Comparison of ENCODE assay signal across 37 cellular contexts in the genomic region with DNA sequence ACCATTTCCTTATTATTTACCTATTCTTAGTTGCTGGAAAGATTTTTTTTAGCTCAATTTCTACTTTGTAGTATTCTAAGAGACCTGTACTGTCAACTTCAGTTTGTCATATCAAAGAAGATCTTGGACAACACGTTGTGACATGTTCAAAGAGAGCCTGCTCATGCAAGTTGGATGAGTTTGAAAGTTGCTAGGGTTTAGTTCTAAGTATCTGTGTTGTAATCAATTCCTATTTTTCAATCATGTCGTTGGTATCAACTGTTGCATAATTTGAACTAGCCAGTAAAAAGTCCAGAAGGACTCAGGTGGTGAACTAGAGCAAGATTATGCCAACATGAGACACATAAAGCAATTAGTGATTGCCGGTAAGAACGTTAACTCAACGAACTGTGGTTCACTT. TPM values are rescaled to one million over a fixed set of nuclear protein-coding genes. Genes with fewer than 3 reads are reported as not detected.
"Had no signal": no experiment of that assay in that cellular context is flagged by ENCODE, and none has a peak within 500 bp of the region (broad histone marks: within the 10 kb centered on the region; RNA-seq: fewer than 3 reads in every experiment).

No MANE protein-coding gene starts in this region.

- H3K27ac ChIP-seq: adrenal gland, cardiac muscle cell, PC-9, RWPE1, VCaP had no signal

- H3K4me2 ChIP-seq: PC-9 had no signal

- H3K27me3 Mint-ChIP-seq: activated CD4-positive, alpha-beta memory T cell treated with anti-CD3 and anti-CD28 coated beads for 36 hours; central memory CD8-positive, alpha-beta T cell had no signal

- H3K4me3 Mint-ChIP-seq: activated CD4-positive, alpha-beta memory T cell treated with anti-CD3 and anti-CD28 coated beads for 36 hours; activated naive CD4-positive, alpha-beta T cell treated with anti-CD3 and anti-CD28 coated beads for 36 hours; activated T-cell treated with anti-CD3 and anti-CD28 coated beads, Interleukin-2, amount 50 U/mL, for 4 hours; activated T-helper 1 cell treated with anti-CD3 and anti-CD28 coated beads, Interleukin-12 subunit alpha, Interleukin-12 subunit beta, Interleukin-2, Interleukin-4 antibody, amounts not matched to agents 30 ng/mL and 10 ng/mL and 1 ng/mL, durations not matched to agents 14 hours and 24 hours and 36 hours; brain; central memory CD8-positive, alpha-beta T cell had no signal

- H3K27me3 ChIP-seq: adrenal gland, cardiac muscle cell had no signal

- H3K9me3 Mint-ChIP-seq: activated CD4-positive, alpha-beta memory T cell treated with anti-CD3 and anti-CD28 coated beads for 36 hours; activated naive CD4-positive, alpha-beta T cell treated with anti-CD3 and anti-CD28 coated beads for 36 hours; activated naive CD4-positive, alpha-beta T cell treated with anti-CD3 and anti-CD28 coated beads, Interleukin-2, amount 50 U/mL, for 72 hours; activated T-cell treated with anti-CD3 and anti-CD28 coated beads, Interleukin-2, amount 50 U/mL, for 4 hours; activated T-helper 1 cell treated with anti-CD3 and anti-CD28 coated beads, Interleukin-12 subunit alpha, Interleukin-12 subunit beta, Interleukin-2, Interleukin-4 antibody, amounts not matched to agents 30 ng/mL and 10 ng/mL and 1 ng/mL, durations not matched to agents 14 hours and 24 hours and 36 hours; central memory CD8-positive, alpha-beta T cell had no signal

- ATAC-seq: activated naive CD4-positive, alpha-beta T cell treated with anti-CD3 and anti-CD28 coated beads, Interleukin-2, amount 50 U/mL, for 72 hours; activated T-cell treated with anti-CD3 and anti-CD28 coated beads, Interleukin-2, amount 50 U/mL, for 4 hours; Right ventricle myocardium inferior had no signal

- DNase-seq: activated CD4-positive, alpha-beta memory T cell treated with anti-CD3 and anti-CD28 coated beads for 36 hours; activated CD4-positive, alpha-beta T cell treated with anti-CD3 and anti-CD28 coated beads, Interleukin-2, amount 50 U/mL, for 1 hour; activated CD8-positive, alpha-beta memory T cell treated with anti-CD3 and anti-CD28 coated beads, Interleukin-2, amount 50 U/mL, for 4 hours; activated gamma-delta T cell treated with Interleukin-2 at 50 U/mL for 16 hours; activated naive CD4-positive, alpha-beta T cell treated with anti-CD3 and anti-CD28 coated beads for 36 hours; activated T-cell treated with anti-CD3 and anti-CD28 coated beads for 4 hours; activated T-cell treated with anti-CD3 and anti-CD28 coated beads, Interleukin-2, amount 50 U/mL, for 4 hours; adrenal gland; KG1; MM.1S; NCI-H1092 treated with DMSO at 0.1 percent for 48 hours; NCI-H1417; NCI-H146; NCI-H187; NCI-H2029 treated with DMSO at 0.1 percent for 48 hours; NCI-H2107; NCI-H2171; NCI-H510A; NCI-H526; NCI-H748 treated with DMSO at 0.1 percent for 48 hours; NK-92 treated with Interleukin-12 subunit alpha and Interleukin-12 subunit beta, amount 100 ng/mL, for 24 hours; PC-9; SIG-M5; SW 1271; T-helper 1 cell; T-helper 2 cell; T-helper 9 cell had no signal

- FAIRE-seq: astrocyte, RCC 7860 had no signal

- H3K9me3 ChIP-seq: adrenal gland had no signal

- H3K27ac Mint-ChIP-seq: activated CD4-positive, alpha-beta memory T cell treated with anti-CD3 and anti-CD28 coated beads for 36 hours; activated naive CD4-positive, alpha-beta T cell treated with anti-CD3 and anti-CD28 coated beads for 36 hours; activated naive CD4-positive, alpha-beta T cell treated with anti-CD3 and anti-CD28 coated beads, Interleukin-2, amount 50 U/mL, for 72 hours; activated T-helper 1 cell treated with anti-CD3 and anti-CD28 coated beads, Interleukin-12 subunit alpha, Interleukin-12 subunit beta, Interleukin-2, Interleukin-4 antibody, amounts not matched to agents 30 ng/mL and 10 ng/mL and 1 ng/mL, durations not matched to agents 14 hours and 24 hours and 36 hours; brain had no signal

- H2AFZ ChIP-seq: PC-9 had no signal

- H3K4me1 Mint-ChIP-seq: central memory CD8-positive, alpha-beta T cell had no signal

- H3K4me3 ChIP-seq: adrenal gland, cardiac muscle cell, PC-9 had no signal

- H3K36me3 Mint-ChIP-seq: activated CD4-positive, alpha-beta memory T cell treated with anti-CD3 and anti-CD28 coated beads for 36 hours; activated naive CD4-positive, alpha-beta T cell treated with anti-CD3 and anti-CD28 coated beads, Interleukin-2, amount 50 U/mL, for 72 hours; brain had no signal

- H3K36me3 ChIP-seq: adrenal gland had no signal

- H3K4me1 ChIP-seq: adrenal gland had no signal

RNA-seq across cellular contexts. Expression of a gene that starts 30.2 kb away (rescaled TPM):
- total RNA-seq: activated T-helper 1 cell treated with anti-CD3 and anti-CD28 coated beads, Interleukin-12 subunit alpha, Interleukin-12 subunit beta, Interleukin-2, Interleukin-4 antibody, amounts not matched to agents 30 ng/mL and 10 ng/mL and 1 ng/mL, durations not matched to agents 14 hours and 24 hours and 36 hours; Right ventricle myocardium inferior had no signal
